In genomic region chr19:3183721-3184641, GRCh38 we compare ENCODE assay signal across 12 cellular contexts. TPM values are rescaled to one million over a fixed set of nuclear protein-coding genes. Genes with fewer than 3 reads are reported as not detected.
A peak's percentile ranks its signal among the peaks of the same experiment; 100 is the strongest.
DNase-seq lines count a peak whose midpoint lies in the region; ATAC-seq and TF ChIP-seq lines count a peak whose summit lies in the region.
"Had no signal": no experiment of that assay in that cellular context is flagged by ENCODE, and none has a peak within 500 bp of the region (broad histone marks: within the 10 kb centered on the region; RNA-seq: fewer than 3 reads in every experiment).

No MANE protein-coding gene starts in this region.

- H3K4me3 ChIP-seq in PC-3 (ENCODE audit: low read length) (no peak overlapping the region), lower leg skin (ENCODE audit: low read depth, poor library complexity, severe bottlenecking) (no peak overlapping the region)

- no peak overlapping the region for H3K4me2 ChIP-seq in PC-3 (ENCODE audit: low read length)

- H3K9me2 ChIP-seq in PC-3 (replicated peaks; ENCODE audit: low read length): no peaks in the 10 kb centered on the region

- POLR2A ChIA-PET in PC-3 (lab: Charles Lee; ENCODE audit: unreplicated experiment): no interaction called here

- no peaks in the 10 kb centered on the region for H3K27me3 ChIP-seq in PC-3 (ENCODE audit: low read length)

- no peak for TF ChIP-seq POLR2A in lower leg skin (IDR thresholded peaks at IDR 0.05)

- ATAC-seq in PC-3: no peak
- ATAC-seq in central memory CD8-positive, alpha-beta T cell (replicated peaks; ENCODE audit: extremely low read depth, poor library complexity, severe bottlenecking): no peak

- peaks cover 10% of the 10 kb centered on the region for H3K4me1 ChIP-seq in PC-3 (ENCODE audit: insufficient read depth, low read length)

- H3K79me2 ChIP-seq in PC-3 (ENCODE audit: low read length): peaks cover 32% of the 10 kb centered on the region

- H3K9me3 Mint-ChIP-seq in T-helper 2 cell treated with Interferon-gamma antibody and Interleukin-4, amounts not matched to agents 5 μg/mL and 100 μg/mL, for 36 hours: no peaks in the 10 kb centered on the region
- no peaks in the 10 kb centered on the region for H3K9me3 Mint-ChIP-seq in central memory CD8-positive, alpha-beta T cell
- no peaks in the 10 kb centered on the region for H3K9me3 Mint-ChIP-seq in progenitor cell of endocrine pancreas (ENCODE audit: low read depth)

- intact Hi-C loops in PC-3 (cut with micrococcal nuclease): no loop called here
- intact Hi-C loops in lower leg skin (cut with DNase I; ENCODE audit: low total_unique reads): no loop called here

- H4K20me1 ChIP-seq in PC-3 (ENCODE audit: low read length): peaks cover 11% of the 10 kb centered on the region

- no peak overlapping the region for H3K9ac ChIP-seq in PC-3 (ENCODE audit: low read length)

- peak overlapping the region; percentile 63 for H3K27ac Mint-ChIP-seq in T-helper 2 cell treated with Interferon-gamma antibody and Interleukin-4, amounts not matched to agents 5 μg/mL and 100 μg/mL, for 36 hours
- H3K27ac Mint-ChIP-seq in central memory CD8-positive, alpha-beta T cell (ENCODE audit: low read depth): peak overlapping the region; percentile 88
- peak overlapping the region; percentile 54 for H3K27ac Mint-ChIP-seq in progenitor cell of endocrine pancreas

- H3K27ac ChIP-seq in PC-3 (ENCODE audit: low read length): no peak overlapping the region

- H3K4me3 Mint-ChIP-seq in T-helper 2 cell treated with Interferon-gamma antibody and Interleukin-4, amounts not matched to agents 5 μg/mL and 100 μg/mL, for 36 hours: peak overlapping the region; percentile 91
- H3K4me3 Mint-ChIP-seq in central memory CD8-positive, alpha-beta T cell: peak overlapping the region; percentile 94
- H3K4me3 Mint-ChIP-seq in progenitor cell of endocrine pancreas (ENCODE audit: low read depth): peak overlapping the region; percentile 99

- CTCF ChIA-PET in PC-3 (lab: Charles Lee): interaction anchor here (0.6 kb wide), 2 partner anchors 53 to 79 kb away, joined by 3 read pairs; no protein-coding TSS in a partner anchor

- TF ChIP-seq CTCF in PC-3 (conservative IDR thresholded peaks at IDR 0.05; ENCODE audit: low read depth, low read length) (no peak), progenitor cell of endocrine pancreas (IDR thresholded peaks at IDR 0.05; ENCODE audit: unreplicated experiment) (no peak), lower leg skin (IDR thresholded peaks at IDR 0.05) (no peak)

- H3K9me3 ChIP-seq in PC-3 (ENCODE audit: low read length): no peaks in the 10 kb centered on the region

- no peaks in the 10 kb centered on the region for H3F3A ChIP-seq in PC-3 (ENCODE audit: low read length, unreplicated experiment)

- H3K4me1 Mint-ChIP-seq in T-helper 2 cell treated with Interferon-gamma antibody and Interleukin-4, amounts not matched to agents 5 μg/mL and 100 μg/mL, for 36 hours (ENCODE audit: low read depth): peaks cover 35% of the 10 kb centered on the region
- H3K4me1 Mint-ChIP-seq in central memory CD8-positive, alpha-beta T cell: peaks cover 60% of the 10 kb centered on the region
- peaks cover 15% of the 10 kb centered on the region for H3K4me1 Mint-ChIP-seq in progenitor cell of endocrine pancreas (ENCODE audit: low read depth)

- no peak for DNase-seq in T-helper 2 cell treated with Interferon-gamma antibody and Interleukin-4, amounts not matched to agents 5 μg/mL and 100 μg/mL, for 36 hours (ENCODE audit: low spot score)
- DNase-seq in T-helper 2 cell (no peak), PC-3 (no peak), progenitor cell of endocrine pancreas (ENCODE audit: low spot score, unreplicated experiment) (no peak), lower leg skin (ENCODE audit: low spot score in 2 of 2) (no peak), NCI-H82 (lab: John Stamatoyannopoulos, UW) (no peak), NCI-H2227 (lab: John Stamatoyannopoulos, UW; ENCODE audit: unreplicated experiment) (no peak)
- no peak for DNase-seq in central memory CD8-positive, alpha-beta T cell (ENCODE audit: low spot score in 2 of 2)
- DNase-seq: activated CD4-positive, CD25-positive, alpha-beta regulatory T cell treated with anti-CD3 and anti-CD28 coated beads, Interleukin-2, amount 50 U/mL, for 72 hours; anterior cingulate cortex; NCI-H2081 had no signal

- H3K36me3 Mint-ChIP-seq in T-helper 2 cell treated with Interferon-gamma antibody and Interleukin-4, amounts not matched to agents 5 μg/mL and 100 μg/mL, for 36 hours (ENCODE audit: low read depth): peaks cover 59% of the 10 kb centered on the region
- H3K36me3 Mint-ChIP-seq in central memory CD8-positive, alpha-beta T cell (ENCODE audit: insufficient read depth): peaks cover 56% of the 10 kb centered on the region
- no peaks in the 10 kb centered on the region for H3K36me3 Mint-ChIP-seq in progenitor cell of endocrine pancreas (ENCODE audit: insufficient read depth)

- H3K27me3 Mint-ChIP-seq in T-helper 2 cell treated with Interferon-gamma antibody and Interleukin-4, amounts not matched to agents 5 μg/mL and 100 μg/mL, for 36 hours (ENCODE audit: low read depth): no peaks in the 10 kb centered on the region
- no peaks in the 10 kb centered on the region for H3K27me3 Mint-ChIP-seq in central memory CD8-positive, alpha-beta T cell
- no peaks in the 10 kb centered on the region for H3K27me3 Mint-ChIP-seq in progenitor cell of endocrine pancreas

- peak overlapping the region; percentile 99; the same call in 1 of the 2 replicates for H2AFZ ChIP-seq in PC-3 (ENCODE audit: low read length)

- no peaks in the 10 kb centered on the region for H3K36me3 ChIP-seq in PC-3 (ENCODE audit: low read depth, low read length)

- WGBS in lower leg skin, 2 donors: 71 to 78% methylated on average over 13 of the region's 13 CpGs

- no TSS peak for BruUV-seq in PC-3 (replicated peaks; lab: Mats Ljungman, UMichigan)

RNA-seq across cellular contexts. Expression of gene NCLN, which starts 1.7 kb away (rescaled TPM):
- total RNA-seq in PC-3 (2014; rRNA removed) (74.7 and 132 TPM in 2 replicates), progenitor cell of endocrine pancreas (54.6 and 57.7 TPM in 2 replicates), lower leg skin (10 to 100 TPM; 28.4 to 40.4 (median 32.5) TPM)

RNA-seq across cellular contexts. Expression of gene S1PR4, which starts 5.4 kb away (rescaled TPM):
- total RNA-seq in PC-3 (2014; rRNA removed): 0.26 and 1.3 TPM in 2 replicates
- not detected in 2 replicates for total RNA-seq in progenitor cell of endocrine pancreas
- total RNA-seq in lower leg skin: 1 to 10 TPM in 2 of 4 donors, under 1 TPM in 1, not detected in 1; 0.19 to 3.4 (median 2.2) TPM
- total RNA-seq: RPMI7951 had no signal

RNA-seq across cellular contexts. Expression of gene CELF5, which starts 40.5 kb away (rescaled TPM):
- total RNA-seq in PC-3 (2014; rRNA removed) (0.44 and 0.75 TPM in 2 replicates), progenitor cell of endocrine pancreas (1.6 and 1.7 TPM in 2 replicates), lower leg skin (under 1 TPM in 2 of 4 donors, not detected in 2; 0.20 to 0.39 TPM)
- total RNA-seq: RPMI7951 had no signal

RNA-seq across cellular contexts. Expression of gene GNA15, which starts 48.1 kb away (rescaled TPM):
- not detected in 2 replicates for total RNA-seq in PC-3 (2014; rRNA removed)
- not detected in 2 replicates for total RNA-seq in progenitor cell of endocrine pancreas
- total RNA-seq in lower leg skin: 100 to 1,000 TPM in 1 of 4 donors, 10 to 100 TPM in 3; 74.3 to 105 (median 84.2) TPM
